In the genomic region with DNA sequence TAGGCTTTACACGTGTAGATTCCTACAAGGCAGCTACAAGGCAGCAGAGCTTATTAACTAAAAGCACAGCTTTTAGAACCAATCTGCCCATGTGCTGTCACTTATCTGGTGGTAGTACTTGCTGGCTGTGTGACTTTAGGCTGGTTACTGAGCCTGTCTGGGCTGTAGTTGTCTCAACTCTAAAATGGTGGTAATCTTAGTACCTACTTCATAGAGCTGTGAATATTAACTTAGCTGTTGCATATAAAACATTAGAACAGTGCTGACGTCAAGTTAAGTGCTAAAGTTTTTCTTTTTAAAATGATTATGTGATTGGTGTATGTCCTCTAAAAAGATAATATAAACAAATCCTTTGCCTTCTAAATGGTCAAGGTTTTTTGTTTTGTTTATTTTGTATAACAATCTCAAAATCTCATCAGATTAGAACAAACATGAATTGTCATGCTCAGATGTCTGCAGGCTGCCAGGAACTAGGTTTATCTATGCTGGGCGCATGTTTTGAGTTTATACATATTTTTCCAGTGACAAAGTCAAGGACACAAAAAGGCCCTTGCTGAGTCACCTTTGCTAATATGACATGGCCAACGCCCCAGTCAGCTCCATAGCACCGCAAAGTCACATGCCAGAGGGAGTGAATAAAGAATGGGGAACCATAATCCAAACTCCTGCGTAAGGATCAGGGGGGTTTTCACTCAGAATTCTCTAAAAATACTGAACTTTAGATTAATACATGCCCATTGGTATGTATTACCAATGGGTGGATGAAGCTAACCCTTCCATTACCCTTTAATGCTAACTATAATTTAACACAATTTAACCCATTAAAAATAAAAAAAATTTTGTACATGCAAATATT, we compare ENCODE assay signal across 12 cellular contexts. TPM values are rescaled to one million over a fixed set of nuclear protein-coding genes. Genes with fewer than 3 reads are reported as not detected.
A peak's percentile ranks its signal among the peaks of the same experiment; 100 is the strongest.
DNase-seq lines count a peak whose midpoint lies in the region; ATAC-seq and TF ChIP-seq lines count a peak whose summit lies in the region.
"Had no signal": no experiment of that assay in that cellular context is flagged by ENCODE, and none has a peak within 500 bp of the region (broad histone marks: within the 10 kb centered on the region; RNA-seq: fewer than 3 reads in every experiment).

No MANE protein-coding gene starts in this region.

- H3K9me3 ChIP-seq in HAP-1, result no peaks in the 10 kb centered on the region
- no peaks in the 10 kb centered on the region for H3K9me3 ChIP-seq in trophoblast cell (ENCODE audit: insufficient read depth, low read depth, low read length)
- H3K9me3 ChIP-seq: ovary, testis had no signal

- H4K91ac ChIP-seq in trophoblast cell (ENCODE audit: low read depth, low read length), result no peak overlapping the region

- no peaks in the 10 kb centered on the region for H3K79me2 ChIP-seq in trophoblast cell (ENCODE audit: control insufficient read depth, insufficient read depth, low read length, poor library complexity)

- peaks cover 18% of the 10 kb centered on the region for H3K4me1 ChIP-seq in HAP-1
- peaks cover 0 to 3% of the 10 kb centered on the region in 2 experiments for H3K4me1 ChIP-seq in trophoblast cell (ENCODE audit: control insufficient read depth in 1 of 2, insufficient read depth in 2 of 2, low read length in 2 of 2)
- H3K4me1 ChIP-seq: testis had no signal

- TF ChIP-seq CTCF in RWPE1 (conservative IDR thresholded peaks at IDR 0.05; ENCODE audit: low read depth), result no peak

- H3K23ac ChIP-seq in trophoblast cell (ENCODE audit: low read length), result no peak overlapping the region

- H2BK5ac ChIP-seq in trophoblast cell (ENCODE audit: low read depth, low read length, poor library complexity), result peak overlapping the region; percentile 33

- H2BK12ac ChIP-seq in trophoblast cell (ENCODE audit: low read length), result peak overlapping the region; percentile 79

- peak; percentile 92 for ATAC-seq in esophagus mucosa
- ATAC-seq in GM19467 (IDR thresholded peaks at IDR 0.05; ENCODE audit: unreplicated experiment), result no peak
- ATAC-seq in GM19397 (IDR thresholded peaks at IDR 0.05; ENCODE audit: unreplicated experiment), result no peak

- H2AFZ ChIP-seq in trophoblast cell (ENCODE audit: insufficient read depth, low read length, poor library complexity), result no peak overlapping the region

- peaks cover 3% of the 10 kb centered on the region for H3K79me1 ChIP-seq in trophoblast cell (ENCODE audit: low read length)

- H3K27me3 ChIP-seq in HAP-1 (ENCODE audit: low read depth) (no peaks in the 10 kb centered on the region), trophoblast cell (ENCODE audit: insufficient read depth, low read length) (no peaks in the 10 kb centered on the region)
- H3K27me3 ChIP-seq: ovary, testis had no signal

- peak; percentile 26 to 43 for DNase-seq in HAP-1 (ENCODE audit: low spot score in 2 of 2)
- peak; percentile 34 for DNase-seq in RWPE1 (ENCODE audit: low spot score)
- DNase-seq in trophoblast cell, result peak; percentile 91 to 97
- no peak for DNase-seq in COLO668 (lab: John Stamatoyannopoulos, UW; ENCODE audit: unreplicated experiment)
- DNase-seq in NCI-H774 (lab: John Stamatoyannopoulos, UW), result no peak
- DNase-seq: amygdala, KG1, ovary, testis had no signal

- POLR2A ChIA-PET in RWPE1 (lab: Yijun Ruan, JAX; ENCODE audit: low non-redundant PET), result no interaction called here

- no peak overlapping the region for H3K18ac ChIP-seq in trophoblast cell (ENCODE audit: low read length)

- H3K27ac ChIP-seq in RWPE1 (no peak overlapping the region), trophoblast cell (ENCODE audit: low read depth, low read length) (peak overlapping the region; percentile 6)
- H3K27ac ChIP-seq: ovary, testis had no signal

- no peak overlapping the region for H3K14ac ChIP-seq in trophoblast cell (ENCODE audit: low read length)

- in situ Hi-C loops in HAP-1 (cut with MboI; ENCODE audit: low sequenced_read_pairs), result no loop called here

- peak overlapping the region; percentile 47 for H3K9ac ChIP-seq in trophoblast cell (ENCODE audit: low read length)

- H4K8ac ChIP-seq in trophoblast cell (ENCODE audit: low read depth, low read length), result no peak overlapping the region

- no peak overlapping the region for H2AK5ac ChIP-seq in trophoblast cell (ENCODE audit: low read length)

- H3K4me3 ChIP-seq in HAP-1 (no peak overlapping the region), trophoblast cell (ENCODE audit: low read depth, low read length) (no peak overlapping the region)
- H3K4me3 ChIP-seq: ovary, testis had no signal

- CTCF ChIA-PET in RWPE1 (lab: Yijun Ruan, JAX), result no interaction called here

- H3K4ac ChIP-seq in trophoblast cell (ENCODE audit: low read depth, low read length), result no peak overlapping the region

- H4K12ac ChIP-seq in trophoblast cell (ENCODE audit: low read depth, low read length), result no peak overlapping the region

- no CpG with 5 or more reads among the region's 6 CpGs for WGBS in trophoblast cell (ENCODE audit: extremely low coverage, insufficient coverage, insufficient read length)

- peak overlapping the region; percentile 38 for H2BK120ac ChIP-seq in trophoblast cell (ENCODE audit: insufficient read depth, low read length, poor library complexity)

- no peak overlapping the region for H3K4me2 ChIP-seq in trophoblast cell (ENCODE audit: low read length)

- H3K36me3 ChIP-seq in HAP-1 (replicated peaks) (no peaks in the 10 kb centered on the region), trophoblast cell (ENCODE audit: control insufficient read depth in 1 of 2, insufficient read depth in 2 of 2, low read length in 2 of 2) (no peaks in the 10 kb centered on the region)
- H3K36me3 ChIP-seq: ovary had no signal

RNA-seq across cellular contexts. Expression of gene ARL4A, which starts 39.8 kb away (rescaled TPM):
- 34.8 TPM for total RNA-seq in esophagus mucosa
- polyA plus RNA-seq in trophoblast cell (2013), result 16.3 and 16.6 TPM in 2 replicates

Comparison
In these comparisons a context has a peak if more than half of its experiments do, and no peak if none do; other contexts are left out.
1. DNase-seq: peak in HAP-1 (2 of 2), RWPE1 (single experiment) and trophoblast cell (2 of 2); none in COLO668 (single experiment) and NCI-H774 (single experiment).